ENCODE assay signal across 11 cellular contexts in genomic region chr1:226128487-226129075, GRCh38. TPM values are rescaled to one million over a fixed set of nuclear protein-coding genes. Genes with fewer than 3 reads are reported as not detected.
DNase-seq lines count a peak whose midpoint lies in the region; ATAC-seq and TF ChIP-seq lines count a peak whose summit lies in the region.
"Had no signal": no experiment of that assay in that cellular context is flagged by ENCODE, and none has a peak within 500 bp of the region (broad histone marks: within the 10 kb centered on the region; RNA-seq: fewer than 3 reads in every experiment).

No MANE protein-coding gene starts in this region.

- H3K4me1 ChIP-seq in lung (ENCODE audit: control insufficient read depth in 2 of 2, insufficient read depth in 2 of 2, low read length in 2 of 2) (no peaks in the 10 kb centered on the region), vagina (peaks cover 20% of the 10 kb centered on the region)
- H3K4me1 ChIP-seq: adrenal gland had no signal

- H3K9me3 ChIP-seq in lung (ENCODE audit: control insufficient read depth in 2 of 2, insufficient read depth in 1 of 2, low read length in 1 of 2) (peaks cover 0 to 9% of the 10 kb centered on the region in 2 donors), vagina (no peaks in the 10 kb centered on the region)
- H3K9me3 ChIP-seq: adrenal gland had no signal

- no peak for TF ChIP-seq POLR2A in vagina (IDR thresholded peaks at IDR 0.05)

- H3K4me3 ChIP-seq in lung (no peak overlapping the region), vagina (no peak overlapping the region)
- H3K4me3 ChIP-seq: adrenal gland had no signal

- TF ChIP-seq CTCF in lung (IDR thresholded peaks at IDR 0.05; ENCODE audit: control extremely low read depth, extremely low read depth) (no peak), vagina (IDR thresholded peaks at IDR 0.05) (no peak)

- WGBS in lung, 2 donors = 68 to 90% methylated on average over 8 of the region's 8 CpGs

- H3K36me3 ChIP-seq in lung (ENCODE audit: control insufficient read depth in 2 of 2, insufficient read depth in 2 of 2, low read length in 2 of 2) (no peaks in the 10 kb centered on the region), vagina (no peaks in the 10 kb centered on the region)
- H3K36me3 ChIP-seq: adrenal gland had no signal

- DNase-seq in Right ventricle myocardium inferior (ENCODE audit: missing footprints) (peak; percentile 35), left ventricle myocardium superior (no peak), amniotic epithelial cell (ENCODE audit: low read depth) (peak; percentile 27), lung (ENCODE audit: low spot score) (peak; percentile 75), vagina (ENCODE audit: extremely low spot score in 2 of 2) (peak in 1 of 2 donors; percentile 76), globus pallidus (ENCODE audit: low spot score) (no peak)
- no peak for DNase-seq in activated CD4-positive, CD25-positive, alpha-beta regulatory T cell treated with anti-CD3 and anti-CD28 coated beads, Interleukin-2, amount 50 U/mL, for 72 hours
- DNase-seq: CD8-positive, alpha-beta memory T cell; NCI-H1105 treated with DMSO at 0.1 percent for 48 hours had no signal

- intact Hi-C loops in Right ventricle myocardium inferior (cut with DNase I) (loop anchor here (10.0 kb wide), 1 partner anchor 206 kb away; no protein-coding TSS in a partner anchor), left ventricle myocardium superior (cut with micrococcal nuclease) (loop anchor here (10.0 kb wide), 1 partner anchor 56 kb away; the partner anchor contains the start of gene ACBD3), vagina (cut with DNase I) (loop anchor here (5.0 kb wide), 1 partner anchor 64 kb away; no protein-coding TSS in a partner anchor)

- peak overlapping the region in 1 of 2 donors; percentile 81 for H3K27ac ChIP-seq in lung (ENCODE audit: low read depth in 1 of 2, low read length in 1 of 2)
- peak overlapping the region; percentile 40 for H3K27ac ChIP-seq in vagina
- H3K27ac ChIP-seq: adrenal gland had no signal

- H3K27me3 ChIP-seq in lung (ENCODE audit: control insufficient read depth, insufficient read depth) (no peaks in the 10 kb centered on the region), vagina (no peaks in the 10 kb centered on the region)

- ATAC-seq in Right ventricle myocardium inferior (no peak), left ventricle myocardium superior (no peak), lung (ENCODE audit: insufficient read depth, low FRiP score) (peak; percentile 19), HG03469 (IDR thresholded peaks at IDR 0.05; ENCODE audit: unreplicated experiment) (no peak)

RNA-seq across cellular contexts. Expression of gene ACBD3, which starts 58.0 kb away (rescaled TPM):
- 27.4 TPM for total RNA-seq in Right ventricle myocardium inferior
- total RNA-seq in left ventricle myocardium superior = 30.1 TPM
- 10 to 100 TPM; 39.7 to 51.9 TPM for total RNA-seq in lung
- polyA plus RNA-seq in lung = 10 to 100 TPM; 13.5 to 21.2 TPM
- 38.1 TPM for total RNA-seq in vagina

Comparison
In these comparisons a context has a peak if more than half of its experiments do, and no peak if none do; other contexts are left out.
1. DNase-seq: peak in Right ventricle myocardium inferior (single experiment), amniotic epithelial cell (single experiment) and lung (single experiment); none in left ventricle myocardium superior (single experiment), globus pallidus (single experiment) and activated CD4-positive, CD25-positive, alpha-beta regulatory T cell treated with anti-CD3 and anti-CD28 coated beads, Interleukin-2, amount 50 U/mL, for 72 hours (single experiment).